Comparison of ENCODE assay signal across 10 cellular contexts in the genomic region with DNA sequence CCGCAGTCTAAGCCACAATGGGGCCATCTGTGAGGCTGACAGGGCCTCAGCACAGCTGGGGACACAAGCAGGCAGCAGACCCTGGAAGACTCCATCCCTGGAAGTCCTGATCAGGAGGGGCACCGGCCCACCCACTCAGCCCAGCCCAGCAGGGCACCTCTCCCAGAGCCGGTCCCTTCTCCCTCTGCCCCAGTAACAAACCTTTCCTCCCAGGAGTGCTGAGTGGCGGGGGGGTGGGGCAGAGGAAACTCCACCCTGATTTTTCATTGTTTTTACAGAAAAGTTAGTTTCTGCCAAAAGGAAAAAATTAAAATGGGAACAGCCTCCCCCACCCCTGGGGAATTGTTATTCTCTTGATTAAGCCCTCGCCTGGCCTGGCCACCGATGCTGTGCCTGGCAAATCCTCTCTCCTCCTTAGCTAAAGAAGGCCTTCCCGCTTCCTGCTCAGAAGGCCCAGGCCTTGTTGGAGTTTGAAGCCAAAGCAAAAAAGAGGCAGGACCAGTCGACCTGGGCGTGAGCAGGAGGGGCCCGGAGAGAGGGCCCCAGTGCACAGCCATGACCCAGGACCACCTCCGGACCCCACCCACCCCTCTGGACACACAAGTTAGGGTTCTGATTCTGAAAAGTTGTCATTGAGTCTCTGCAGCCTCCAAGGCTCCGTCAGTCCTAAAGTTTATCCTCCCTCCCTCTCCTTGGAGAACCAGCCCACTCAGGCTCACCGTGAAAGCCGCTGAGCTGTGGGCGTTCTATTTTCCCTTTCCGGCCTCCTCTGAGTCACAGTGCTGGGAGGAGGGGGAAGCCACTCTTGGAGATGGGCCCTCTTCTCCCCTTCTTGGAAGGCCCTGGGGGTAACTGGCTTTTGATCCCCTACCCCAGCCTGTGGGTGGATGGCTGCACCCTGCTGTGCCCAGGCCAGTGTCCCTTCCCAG.
DNase-seq lines count a peak whose midpoint lies in the region; ATAC-seq and TF ChIP-seq lines count a peak whose summit lies in the region.
"Had no signal": no experiment of that assay in that cellular context is flagged by ENCODE, and none has a peak within 500 bp of the region (broad histone marks: within the 10 kb centered on the region; RNA-seq: fewer than 3 reads in every experiment).

No MANE protein-coding gene starts in this region.

- H3K4me1 ChIP-seq in thoracic aorta (ENCODE audit: control insufficient read depth in 1 of 2, low read depth in 2 of 2) = peaks cover 32 to 51% of the 10 kb centered on the region in 2 donors

- peak overlapping the region; percentile 94 to 98 for H3K27ac ChIP-seq in thoracic aorta
- H3K27ac ChIP-seq: A549 had no signal

- no peaks in the 10 kb centered on the region for H3K36me3 Mint-ChIP-seq in brain

- DNase-seq in NCI-H82 (lab: John Stamatoyannopoulos, UW) = peak; percentile 74
- no peak for DNase-seq in NCI-H82 treated with DMSO at 0.1 percent for 48 hours (lab: John Stamatoyannopoulos, UW; ENCODE audit: unreplicated experiment)
- DNase-seq in left kidney (ENCODE audit: low read depth, low spot score) = peak; percentile 46
- DNase-seq in thoracic aorta (ENCODE audit: low spot score) = peak; percentile 59
- DNase-seq in T-helper 1 cell = no peak
- no peak for DNase-seq in NCI-H1105 treated with DMSO at 0.1 percent for 48 hours (lab: John Stamatoyannopoulos, UW)
- DNase-seq in DMS 273 (lab: John Stamatoyannopoulos, UW; ENCODE audit: unreplicated experiment) = no peak

- peaks cover 3% of the 10 kb centered on the region for H3K27me3 Mint-ChIP-seq in brain

- no peak for TF ChIP-seq CTCF in brain (conservative IDR thresholded peaks at IDR 0.05)
- no peak for TF ChIP-seq CTCF in thoracic aorta (IDR thresholded peaks at IDR 0.05)

- peak overlapping the region in 4 of 5 experiments; percentile 74 to 93 (median 86) for H3K27ac Mint-ChIP-seq in brain

- H3K4me3 ChIP-seq in thoracic aorta = peak overlapping the region; percentile 30
- H3K4me3 ChIP-seq: A549 had no signal

- no peaks in the 10 kb centered on the region for H3K9me3 ChIP-seq in thoracic aorta
- H3K9me3 ChIP-seq: A549 had no signal

- peak; percentile 75 for ATAC-seq in thoracic aorta (ENCODE audit: insufficient number of reproducible peaks, low FRiP score, low read depth)
- ATAC-seq: A549, Panc1 had no signal

- H3K9me3 Mint-ChIP-seq in brain = peaks cover 0 to 17% (median 0%) of the 10 kb centered on the region in 5 experiments

- no peak overlapping the region for H3K4me3 Mint-ChIP-seq in brain

- H3K27me3 ChIP-seq in thoracic aorta (replicated peaks; ENCODE audit: insufficient read depth) = no peaks in the 10 kb centered on the region

- no peaks in the 10 kb centered on the region for H3K36me3 ChIP-seq in thoracic aorta

- peaks cover 88% of the 10 kb centered on the region for H3K4me1 Mint-ChIP-seq in brain

Comparison
In these comparisons a context has a peak if more than half of its experiments do, and no peak if none do; other contexts are left out.
1. DNase-seq: peak in NCI-H82 (single experiment), left kidney (single experiment) and thoracic aorta (single experiment); none in NCI-H82 treated with DMSO at 0.1 percent for 48 hours (single experiment), T-helper 1 cell (0 of 5), NCI-H1105 treated with DMSO at 0.1 percent for 48 hours (single experiment) and DMS 273 (single experiment).